Comparison of ENCODE assay signal across 11 cellular contexts in genomic region chr16:30398660-30399434, GRCh38. TPM values are rescaled to one million over a fixed set of nuclear protein-coding genes. Genes with fewer than 3 reads are reported as not detected.
A peak's percentile ranks its signal among the peaks of the same experiment; 100 is the strongest.
DNase-seq lines count a peak whose midpoint lies in the region; ATAC-seq and TF ChIP-seq lines count a peak whose summit lies in the region.
"Had no signal": no experiment of that assay in that cellular context is flagged by ENCODE, and none has a peak within 500 bp of the region (broad histone marks: within the 10 kb centered on the region; RNA-seq: fewer than 3 reads in every experiment).

No MANE protein-coding gene starts in this region.

- no peak for TF ChIP-seq CTCF in tibial artery (IDR thresholded peaks at IDR 0.05)

- H3K36me3 Mint-ChIP-seq in activated naive CD4-positive, alpha-beta T cell treated with anti-CD3 and anti-CD28 coated beads, Interleukin-2, amount 50 U/mL, for 24 hours: peaks cover 2% of the 10 kb centered on the region
- H3K36me3 Mint-ChIP-seq in activated naive CD8-positive, alpha-beta T cell: no peaks in the 10 kb centered on the region

- H3K4me1 ChIP-seq in mesodermal cell (ENCODE audit: control insufficient read depth, insufficient read depth, low read length, poor library complexity, severe bottlenecking) (peaks cover 39% of the 10 kb centered on the region), tibial artery (peaks cover 0 to 27% (median 26%) of the 10 kb centered on the region in 4 donors)

- H3K4me3 ChIP-seq in mesodermal cell (ENCODE audit: extremely low read depth, insufficient read depth, low read length, poor library complexity, severe bottlenecking): no peak overlapping the region
- H3K4me3 ChIP-seq in tibial artery: no peak overlapping the region

- peaks cover 48% of the 10 kb centered on the region for H3K4me1 Mint-ChIP-seq in activated naive CD4-positive, alpha-beta T cell treated with anti-CD3 and anti-CD28 coated beads, Interleukin-2, amount 50 U/mL, for 24 hours
- peaks cover 49% of the 10 kb centered on the region for H3K4me1 Mint-ChIP-seq in activated naive CD8-positive, alpha-beta T cell (ENCODE audit: low read depth)

- DNase-seq in activated naive CD4-positive, alpha-beta T cell treated with anti-CD3 and anti-CD28 coated beads, Interleukin-2, amount 50 U/mL, for 16 hours: no peak
- DNase-seq in tibial artery (no peak), inferior parietal cortex (ENCODE audit: extremely low spot score) (no peak)
- DNase-seq: activated effector memory CD4-positive, alpha-beta T cell treated with Interleukin-2 at 50 U/mL for 16 hours; NCI-H1105 treated with DMSO at 0.1 percent for 48 hours; stimulated activated CD4-positive, alpha-beta T cell treated with anti-CD3 and anti-CD28 coated beads, Interleukin-1b, Interleukin-23, amount 100 ng/mL, for 48 hours had no signal

- H3K27ac ChIP-seq in mesodermal cell (ENCODE audit: low read depth, low read length, severe bottlenecking) (peak overlapping the region; percentile 46), tibial artery (peak overlapping the region; percentile 87 to 90)

- peak overlapping the region; percentile 89 for H3K4me3 Mint-ChIP-seq in activated naive CD4-positive, alpha-beta T cell treated with anti-CD3 and anti-CD28 coated beads, Interleukin-2, amount 50 U/mL, for 24 hours
- peak overlapping the region; percentile 86 for H3K4me3 Mint-ChIP-seq in activated naive CD8-positive, alpha-beta T cell

- H3K27me3 ChIP-seq in tibial artery: no peaks in the 10 kb centered on the region

- H3K9me3 Mint-ChIP-seq in activated naive CD4-positive, alpha-beta T cell treated with anti-CD3 and anti-CD28 coated beads, Interleukin-2, amount 50 U/mL, for 24 hours: no peaks in the 10 kb centered on the region
- H3K9me3 Mint-ChIP-seq in activated naive CD8-positive, alpha-beta T cell (ENCODE audit: low read depth): no peaks in the 10 kb centered on the region

- no peak overlapping the region for H3K27ac Mint-ChIP-seq in activated naive CD4-positive, alpha-beta T cell treated with anti-CD3 and anti-CD28 coated beads, Interleukin-2, amount 50 U/mL, for 24 hours
- no peak overlapping the region for H3K27ac Mint-ChIP-seq in activated naive CD8-positive, alpha-beta T cell

- H3K9me3 ChIP-seq in mesodermal cell (ENCODE audit: control insufficient read depth, low read length): no peaks in the 10 kb centered on the region
- H3K9me3 ChIP-seq in tibial artery: no peaks in the 10 kb centered on the region

- no peak for ATAC-seq in HG02678 (IDR thresholded peaks at IDR 0.05; ENCODE audit: unreplicated experiment)
- ATAC-seq in GM19023 (IDR thresholded peaks at IDR 0.05; ENCODE audit: unreplicated experiment): no peak

- no peaks in the 10 kb centered on the region for H3K27me3 Mint-ChIP-seq in activated naive CD4-positive, alpha-beta T cell treated with anti-CD3 and anti-CD28 coated beads, Interleukin-2, amount 50 U/mL, for 24 hours
- no peaks in the 10 kb centered on the region for H3K27me3 Mint-ChIP-seq in activated naive CD8-positive, alpha-beta T cell

- intact Hi-C loops in tibial artery (cut with DNase I; ENCODE audit: low total_unique reads): no loop called here

- 83 to 87% methylated on average over 22 to 23 of the region's 23 CpGs for WGBS in mesodermal cell (ENCODE audit: insufficient coverage in 2 of 2), 2 experiments

- peaks cover 25% of the 10 kb centered on the region for H3K36me3 ChIP-seq in mesodermal cell (ENCODE audit: control insufficient read depth, insufficient read depth, low read length)
- peaks cover 0 to 17% (median 17%) of the 10 kb centered on the region in 3 donors for H3K36me3 ChIP-seq in tibial artery

RNA-seq across cellular contexts. Expression of gene ZNF48, which starts 3.6 kb away (rescaled TPM):
- 18.9 TPM for polyA plus RNA-seq in mesodermal cell (2013, experiment 1 of 2)
- 14.7 TPM for polyA plus RNA-seq in mesodermal cell (2013, experiment 2 of 2)

RNA-seq across cellular contexts. Expression of gene ZNF771, which starts 8.6 kb away (rescaled TPM):
- polyA plus RNA-seq in mesodermal cell (2013, experiment 1 of 2): 10.7 TPM
- polyA plus RNA-seq in mesodermal cell (2013, experiment 2 of 2): 7.9 TPM

RNA-seq across cellular contexts. Expression of gene SEPTIN1, which starts 16.5 kb away (rescaled TPM):
- 1.6 TPM for polyA plus RNA-seq in mesodermal cell (2013, experiment 1 of 2)
- 2.2 TPM for polyA plus RNA-seq in mesodermal cell (2013, experiment 2 of 2)

RNA-seq across cellular contexts. Expression of gene MYL11, which starts 24.2 kb away (rescaled TPM):
- 0.92 TPM for polyA plus RNA-seq in mesodermal cell (2013, experiment 1 of 2)
- 1.0 TPM for polyA plus RNA-seq in mesodermal cell (2013, experiment 2 of 2)

RNA-seq across cellular contexts. Expression of gene TBC1D10B, which starts 28.6 kb away (rescaled TPM):
- polyA plus RNA-seq in mesodermal cell (2013, experiment 1 of 2): 29.0 TPM
- polyA plus RNA-seq in mesodermal cell (2013, experiment 2 of 2): 24.5 TPM
